1 cellular context compared by ENCODE assay signal in the genomic region with DNA sequence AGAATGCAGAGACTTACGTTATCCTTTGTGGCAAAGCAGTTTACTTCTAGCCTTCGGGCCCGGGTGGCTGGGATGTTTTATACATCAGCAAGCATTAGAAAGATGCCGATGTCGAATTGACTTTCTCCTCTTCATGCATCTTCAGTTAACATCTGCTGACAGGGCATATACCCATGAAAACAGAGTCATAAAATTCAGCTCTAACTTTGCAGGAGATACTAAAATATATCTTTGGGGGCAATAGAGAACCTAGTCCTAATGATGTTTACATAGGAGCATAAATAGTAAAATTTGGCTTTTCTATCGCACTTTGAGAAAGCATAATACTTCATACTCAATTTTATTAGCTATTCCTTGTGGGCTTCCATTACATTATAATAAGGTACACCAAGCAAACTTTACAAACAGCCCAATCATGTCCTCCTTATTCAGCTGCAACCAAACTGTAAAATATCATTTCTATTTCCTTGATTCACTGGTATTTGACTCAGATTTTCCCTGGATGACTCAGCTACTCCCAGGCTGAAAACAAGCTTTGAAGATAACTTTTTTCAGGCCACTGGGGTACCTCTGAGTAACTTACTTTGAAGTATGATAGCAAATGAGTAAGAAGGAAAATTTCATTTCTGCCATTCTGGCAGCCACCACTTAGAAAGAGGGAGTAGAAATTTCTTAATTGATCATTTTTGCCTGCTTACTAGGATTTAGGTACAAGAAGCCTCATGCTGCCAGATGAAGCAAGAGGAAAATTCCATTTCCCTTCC.
TF ChIP-seq lines count a peak whose summit lies in the region.

No MANE protein-coding gene starts in this region.

TF ChIP-seq in A549, 52 proteins besides CTCF, POLR2A, EP300 and RAD21 (continued from another document):
- TF ChIP-seq, protein P1, sequence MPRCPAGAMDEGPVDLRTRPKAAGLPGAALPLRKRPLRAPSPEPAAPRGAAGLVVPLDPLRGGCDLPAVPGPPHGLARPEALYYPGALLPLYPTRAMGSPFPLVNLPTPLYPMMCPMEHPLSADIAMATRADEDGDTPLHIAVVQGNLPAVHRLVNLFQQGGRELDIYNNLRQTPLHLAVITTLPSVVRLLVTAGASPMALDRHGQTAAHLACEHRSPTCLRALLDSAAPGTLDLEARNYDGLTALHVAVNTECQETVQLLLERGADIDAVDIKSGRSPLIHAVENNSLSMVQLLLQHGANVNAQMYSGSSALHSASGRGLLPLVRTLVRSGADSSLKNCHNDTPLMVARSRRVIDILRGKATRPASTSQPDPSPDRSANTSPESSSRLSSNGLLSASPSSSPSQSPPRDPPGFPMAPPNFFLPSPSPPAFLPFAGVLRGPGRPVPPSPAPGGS (IDR thresholded peaks at IDR 0.05) = no peak
- no peak for TF ChIP-seq RCOR1 (IDR thresholded peaks at IDR 0.05; ENCODE audit: low read depth, low read length)
- TF ChIP-seq JUNB (IDR thresholded peaks at IDR 0.05) = peak; percentile 87
- no peak for TF ChIP-seq SREBF2 (IDR thresholded peaks at IDR 0.05)
- TF ChIP-seq RARB (CRISPR knock-in tag; IDR thresholded peaks at IDR 0.05) = no peak
- TF ChIP-seq HOXB5 (CRISPR knock-in tag; IDR thresholded peaks at IDR 0.05) = no peak
- TF ChIP-seq GATA3 (IDR thresholded peaks at IDR 0.05; ENCODE audit: borderline replicate concordance) = no peak; the same call in 1 of the 2 replicates
- peak; percentile 58 for TF ChIP-seq MAFK (IDR thresholded peaks at IDR 0.05; ENCODE audit: partially characterized antibody)
- TF ChIP-seq HOXA7 (CRISPR knock-in tag; IDR thresholded peaks at IDR 0.05) = no peak
- TF ChIP-seq, protein P2, sequence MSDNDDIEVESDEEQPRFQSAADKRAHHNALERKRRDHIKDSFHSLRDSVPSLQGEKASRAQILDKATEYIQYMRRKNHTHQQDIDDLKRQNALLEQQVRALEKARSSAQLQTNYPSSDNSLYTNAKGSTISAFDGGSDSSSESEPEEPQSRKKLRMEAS (IDR thresholded peaks at IDR 0.05) = peak; percentile 38; the same call in 1 of the 2 replicates
